1 cellular context compared by ENCODE assay signal in genomic region chr5:171623551-171624097, GRCh38.
TF ChIP-seq lines count a peak whose summit lies in the region.

No MANE protein-coding gene starts in this region.

TF ChIP-seq in HepG2, 621 proteins besides CTCF, POLR2A, EP300 and RAD21 (continued from another document and continues in another):
- TF ChIP-seq ZNF687 (CRISPR knock-in tag; IDR thresholded peaks at IDR 0.05) (peak; percentile 57), SPEN (CRISPR knock-in tag; IDR thresholded peaks at IDR 0.05; ENCODE audit: low read depth) (no peak), IKZF4 (CRISPR knock-in tag; IDR thresholded peaks at IDR 0.05; ENCODE audit: borderline replicate concordance, low read depth, not compliant biosample characterization) (no peak), KLF13 (CRISPR knock-in tag; IDR thresholded peaks at IDR 0.05) (no peak), TCF7 (IDR thresholded peaks at IDR 0.05; ENCODE audit: low read depth) (peak; percentile 80), ZNF562 (CRISPR knock-in tag; IDR thresholded peaks at IDR 0.05; ENCODE audit: borderline replicate concordance) (no peak), MYNN (CRISPR knock-in tag; IDR thresholded peaks at IDR 0.05; ENCODE audit: low read depth) (no peak), KLF11 (CRISPR knock-in tag; IDR thresholded peaks at IDR 0.05) (no peak), ZNF10 (CRISPR knock-in tag; IDR thresholded peaks at IDR 0.05; ENCODE audit: borderline replicate concordance, low read depth) (no peak), ZNF770 (CRISPR knock-in tag; IDR thresholded peaks at IDR 0.05) (peak; percentile 68; the same call in 1 of the 2 replicates), KDM4B (CRISPR knock-in tag; IDR thresholded peaks at IDR 0.05) (no peak), HNF4G (IDR thresholded peaks at IDR 0.05; ENCODE audit: borderline replicate concordance, low read depth, low read length) (no peak), HNF4G (CRISPR knock-in tag; IDR thresholded peaks at IDR 0.05; ENCODE audit: borderline replicate concordance, low read depth) (no peak), ZBTB7B (CRISPR knock-in tag; IDR thresholded peaks at IDR 0.05) (0 out of 2 replicates have a peak, but pooled peaks have one; percentile 39), PPARG (CRISPR knock-in tag; conservative IDR thresholded peaks at IDR 0.05) (no peak), ZNF781 (CRISPR knock-in tag; IDR thresholded peaks at IDR 0.05; ENCODE audit: borderline replicate concordance, not compliant biosample characterization) (no peak), RBFOX2 (IDR thresholded peaks at IDR 0.05; ENCODE audit: low read depth, low read length) (no peak), SCMH1 (CRISPR knock-in tag; IDR thresholded peaks at IDR 0.05; ENCODE audit: borderline replicate concordance) (no peak), SIX1 (CRISPR knock-in tag; IDR thresholded peaks at IDR 0.05; ENCODE audit: borderline replicate concordance) (no peak), TP53 (CRISPR knock-in tag; conservative IDR thresholded peaks at IDR 0.05) (no peak), SKI (IDR thresholded peaks at IDR 0.05; ENCODE audit: partially characterized antibody) (peak; percentile 53), PHF5A (CRISPR knock-in tag; IDR thresholded peaks at IDR 0.05; ENCODE audit: low read depth, unreplicated experiment) (no peak), ZMYM3 (CRISPR knock-in tag; IDR thresholded peaks at IDR 0.05) (no peak), ZNF546 (CRISPR knock-in tag; conservative IDR thresholded peaks at IDR 0.05) (no peak), SOX6 (IDR thresholded peaks at IDR 0.05) (no peak), SOX6 (CRISPR knock-in tag; IDR thresholded peaks at IDR 0.05) (peak; percentile 38), HBP1 (CRISPR knock-in tag; IDR thresholded peaks at IDR 0.05; ENCODE audit: low read depth) (no peak), MIXL1 (CRISPR knock-in tag; IDR thresholded peaks at IDR 0.05) (peak; percentile 49; the same call in 1 of the 2 replicates)
- TF ChIP-seq, protein P1, sequence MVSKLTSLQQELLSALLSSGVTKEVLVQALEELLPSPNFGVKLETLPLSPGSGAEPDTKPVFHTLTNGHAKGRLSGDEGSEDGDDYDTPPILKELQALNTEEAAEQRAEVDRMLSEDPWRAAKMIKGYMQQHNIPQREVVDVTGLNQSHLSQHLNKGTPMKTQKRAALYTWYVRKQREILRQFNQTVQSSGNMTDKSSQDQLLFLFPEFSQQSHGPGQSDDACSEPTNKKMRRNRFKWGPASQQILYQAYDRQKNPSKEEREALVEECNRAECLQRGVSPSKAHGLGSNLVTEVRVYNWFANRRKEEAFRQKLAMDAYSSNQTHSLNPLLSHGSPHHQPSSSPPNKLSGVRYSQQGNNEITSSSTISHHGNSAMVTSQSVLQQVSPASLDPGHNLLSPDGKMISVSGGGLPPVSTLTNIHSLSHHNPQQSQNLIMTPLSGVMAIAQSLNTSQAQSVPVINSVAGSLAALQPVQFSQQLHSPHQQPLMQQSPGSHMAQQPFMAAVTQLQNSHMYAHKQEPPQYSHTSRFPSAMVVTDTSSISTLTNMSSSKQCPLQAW (CRISPR knock-in tag; IDR thresholded peaks at IDR 0.05), result peak; percentile 98
- TF ChIP-seq, protein P2, sequence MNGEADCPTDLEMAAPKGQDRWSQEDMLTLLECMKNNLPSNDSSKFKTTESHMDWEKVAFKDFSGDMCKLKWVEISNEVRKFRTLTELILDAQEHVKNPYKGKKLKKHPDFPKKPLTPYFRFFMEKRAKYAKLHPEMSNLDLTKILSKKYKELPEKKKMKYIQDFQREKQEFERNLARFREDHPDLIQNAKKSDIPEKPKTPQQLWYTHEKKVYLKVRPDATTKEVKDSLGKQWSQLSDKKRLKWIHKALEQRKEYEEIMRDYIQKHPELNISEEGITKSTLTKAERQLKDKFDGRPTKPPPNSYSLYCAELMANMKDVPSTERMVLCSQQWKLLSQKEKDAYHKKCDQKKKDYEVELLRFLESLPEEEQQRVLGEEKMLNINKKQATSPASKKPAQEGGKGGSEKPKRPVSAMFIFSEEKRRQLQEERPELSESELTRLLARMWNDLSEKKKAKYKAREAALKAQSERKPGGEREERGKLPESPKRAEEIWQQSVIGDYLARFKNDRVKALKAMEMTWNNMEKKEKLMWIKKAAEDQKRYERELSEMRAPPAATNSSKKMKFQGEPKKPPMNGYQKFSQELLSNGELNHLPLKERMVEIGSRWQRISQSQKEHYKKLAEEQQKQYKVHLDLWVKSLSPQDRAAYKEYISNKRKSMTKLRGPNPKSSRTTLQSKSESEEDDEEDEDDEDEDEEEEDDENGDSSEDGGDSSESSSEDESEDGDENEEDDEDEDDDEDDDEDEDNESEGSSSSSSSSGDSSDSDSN (CRISPR knock-in tag; IDR thresholded peaks at IDR 0.05), result no peak
- TF ChIP-seq, protein P3, sequence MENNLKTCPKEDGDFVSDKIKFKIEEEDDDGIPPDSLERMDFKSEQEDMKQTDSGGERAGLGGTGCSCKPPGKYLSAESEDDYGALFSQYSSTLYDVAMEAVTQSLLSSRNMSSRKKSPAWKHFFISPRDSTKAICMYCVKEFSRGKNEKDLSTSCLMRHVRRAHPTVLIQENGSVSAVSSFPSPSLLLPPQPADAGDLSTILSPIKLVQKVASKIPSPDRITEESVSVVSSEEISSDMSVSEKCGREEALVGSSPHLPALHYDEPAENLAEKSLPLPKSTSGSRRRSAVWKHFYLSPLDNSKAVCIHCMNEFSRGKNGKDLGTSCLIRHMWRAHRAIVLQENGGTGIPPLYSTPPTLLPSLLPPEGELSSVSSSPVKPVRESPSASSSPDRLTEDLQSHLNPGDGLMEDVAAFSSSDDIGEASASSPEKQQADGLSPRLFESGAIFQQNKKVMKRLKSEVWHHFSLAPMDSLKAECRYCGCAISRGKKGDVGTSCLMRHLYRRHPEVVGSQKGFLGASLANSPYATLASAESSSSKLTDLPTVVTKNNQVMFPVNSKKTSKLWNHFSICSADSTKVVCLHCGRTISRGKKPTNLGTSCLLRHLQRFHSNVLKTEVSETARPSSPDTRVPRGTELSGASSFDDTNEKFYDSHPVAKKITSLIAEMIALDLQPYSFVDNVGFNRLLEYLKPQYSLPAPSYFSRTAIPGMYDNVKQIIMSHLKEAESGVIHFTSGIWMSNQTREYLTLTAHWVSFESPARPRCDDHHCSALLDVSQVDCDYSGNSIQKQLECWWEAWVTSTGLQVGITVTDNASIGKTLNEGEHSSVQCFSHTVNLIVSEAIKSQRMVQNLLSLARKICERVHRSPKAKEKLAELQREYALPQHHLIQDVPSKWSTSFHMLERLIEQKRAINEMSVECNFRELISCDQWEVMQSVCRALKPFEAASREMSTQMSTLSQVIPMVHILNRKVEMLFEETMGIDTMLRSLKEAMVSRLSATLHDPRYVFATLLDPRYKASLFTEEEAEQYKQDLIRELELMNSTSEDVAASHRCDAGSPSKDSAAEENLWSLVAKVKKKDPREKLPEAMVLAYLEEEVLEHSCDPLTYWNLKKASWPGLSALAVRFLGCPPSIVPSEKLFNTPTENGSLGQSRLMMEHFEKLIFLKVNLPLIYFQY (CRISPR knock-in tag; IDR thresholded peaks at IDR 0.05; ENCODE audit: borderline replicate concordance), result no peak
- TF ChIP-seq, protein P4, sequence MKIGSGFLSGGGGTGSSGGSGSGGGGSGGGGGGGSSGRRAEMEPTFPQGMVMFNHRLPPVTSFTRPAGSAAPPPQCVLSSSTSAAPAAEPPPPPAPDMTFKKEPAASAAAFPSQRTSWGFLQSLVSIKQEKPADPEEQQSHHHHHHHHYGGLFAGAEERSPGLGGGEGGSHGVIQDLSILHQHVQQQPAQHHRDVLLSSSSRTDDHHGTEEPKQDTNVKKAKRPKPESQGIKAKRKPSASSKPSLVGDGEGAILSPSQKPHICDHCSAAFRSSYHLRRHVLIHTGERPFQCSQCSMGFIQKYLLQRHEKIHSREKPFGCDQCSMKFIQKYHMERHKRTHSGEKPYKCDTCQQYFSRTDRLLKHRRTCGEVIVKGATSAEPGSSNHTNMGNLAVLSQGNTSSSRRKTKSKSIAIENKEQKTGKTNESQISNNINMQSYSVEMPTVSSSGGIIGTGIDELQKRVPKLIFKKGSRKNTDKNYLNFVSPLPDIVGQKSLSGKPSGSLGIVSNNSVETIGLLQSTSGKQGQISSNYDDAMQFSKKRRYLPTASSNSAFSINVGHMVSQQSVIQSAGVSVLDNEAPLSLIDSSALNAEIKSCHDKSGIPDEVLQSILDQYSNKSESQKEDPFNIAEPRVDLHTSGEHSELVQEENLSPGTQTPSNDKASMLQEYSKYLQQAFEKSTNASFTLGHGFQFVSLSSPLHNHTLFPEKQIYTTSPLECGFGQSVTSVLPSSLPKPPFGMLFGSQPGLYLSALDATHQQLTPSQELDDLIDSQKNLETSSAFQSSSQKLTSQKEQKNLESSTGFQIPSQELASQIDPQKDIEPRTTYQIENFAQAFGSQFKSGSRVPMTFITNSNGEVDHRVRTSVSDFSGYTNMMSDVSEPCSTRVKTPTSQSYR (CRISPR knock-in tag; IDR thresholded peaks at IDR 0.05; ENCODE audit: borderline replicate concordance), result peak; percentile 84; the same call in 1 of the 2 replicates
- TF ChIP-seq, protein P5, sequence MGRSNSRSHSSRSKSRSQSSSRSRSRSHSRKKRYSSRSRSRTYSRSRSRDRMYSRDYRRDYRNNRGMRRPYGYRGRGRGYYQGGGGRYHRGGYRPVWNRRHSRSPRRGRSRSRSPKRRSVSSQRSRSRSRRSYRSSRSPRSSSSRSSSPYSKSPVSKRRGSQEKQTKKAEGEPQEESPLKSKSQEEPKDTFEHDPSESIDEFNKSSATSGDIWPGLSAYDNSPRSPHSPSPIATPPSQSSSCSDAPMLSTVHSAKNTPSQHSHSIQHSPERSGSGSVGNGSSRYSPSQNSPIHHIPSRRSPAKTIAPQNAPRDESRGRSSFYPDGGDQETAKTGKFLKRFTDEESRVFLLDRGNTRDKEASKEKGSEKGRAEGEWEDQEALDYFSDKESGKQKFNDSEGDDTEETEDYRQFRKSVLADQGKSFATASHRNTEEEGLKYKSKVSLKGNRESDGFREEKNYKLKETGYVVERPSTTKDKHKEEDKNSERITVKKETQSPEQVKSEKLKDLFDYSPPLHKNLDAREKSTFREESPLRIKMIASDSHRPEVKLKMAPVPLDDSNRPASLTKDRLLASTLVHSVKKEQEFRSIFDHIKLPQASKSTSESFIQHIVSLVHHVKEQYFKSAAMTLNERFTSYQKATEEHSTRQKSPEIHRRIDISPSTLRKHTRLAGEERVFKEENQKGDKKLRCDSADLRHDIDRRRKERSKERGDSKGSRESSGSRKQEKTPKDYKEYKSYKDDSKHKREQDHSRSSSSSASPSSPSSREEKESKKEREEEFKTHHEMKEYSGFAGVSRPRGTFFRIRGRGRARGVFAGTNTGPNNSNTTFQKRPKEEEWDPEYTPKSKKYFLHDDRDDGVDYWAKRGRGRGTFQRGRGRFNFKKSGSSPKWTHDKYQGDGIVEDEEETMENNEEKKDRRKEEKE (IDR thresholded peaks at IDR 0.05), result no peak
